ENCODE assay signal across 8 cellular contexts in the genomic region with DNA sequence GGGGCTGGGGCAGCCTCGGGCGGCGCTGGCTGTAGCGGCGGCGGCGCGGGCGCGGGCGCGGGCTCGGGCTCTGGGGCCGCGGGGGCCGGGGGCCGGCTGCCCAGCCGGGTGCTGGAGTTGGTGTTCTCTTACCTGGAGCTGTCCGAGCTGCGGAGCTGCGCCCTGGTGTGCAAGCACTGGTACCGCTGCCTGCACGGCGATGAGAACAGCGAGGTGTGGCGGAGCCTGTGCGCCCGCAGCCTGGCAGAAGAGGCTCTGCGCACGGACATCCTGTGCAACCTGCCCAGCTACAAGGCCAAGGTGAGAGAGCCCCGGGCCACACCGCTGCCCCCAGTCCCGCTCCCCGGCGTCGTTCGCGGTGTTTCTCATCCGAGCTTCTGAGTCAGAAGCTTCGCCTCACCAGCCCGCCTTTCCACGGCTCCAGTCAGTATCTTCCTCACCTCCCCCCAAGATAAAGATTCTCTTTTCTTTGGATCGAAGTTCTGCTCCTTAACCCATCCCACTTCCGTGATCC. TPM values are rescaled to one million over a fixed set of nuclear protein-coding genes. Genes with fewer than 3 reads are reported as not detected.
A peak's percentile ranks its signal among the peaks of the same experiment; 100 is the strongest.
DNase-seq lines count a peak whose midpoint lies in the region; ATAC-seq and TF ChIP-seq lines count a peak whose summit lies in the region.

No MANE protein-coding gene starts in this region.

- peaks cover 44% of the 10 kb centered on the region for H3K4me1 ChIP-seq in CD4-positive, CD25-positive, alpha-beta regulatory T cell (ENCODE audit: control insufficient read depth, insufficient read depth, low read length, poor library complexity, severe bottlenecking)

- H3K9me3 Mint-ChIP-seq in CD4-positive, CD25-positive, alpha-beta regulatory T cell = peaks cover 0 to 2% (median 0%) of the 10 kb centered on the region in 7 donors
- H3K9me3 Mint-ChIP-seq in brain = peaks cover 0 to 5% (median 0%) of the 10 kb centered on the region in 5 experiments

- H3K36me3 Mint-ChIP-seq in CD4-positive, CD25-positive, alpha-beta regulatory T cell = no peaks in the 10 kb centered on the region
- peaks cover 11% of the 10 kb centered on the region for H3K36me3 Mint-ChIP-seq in brain

- H3K4me1 Mint-ChIP-seq in CD4-positive, CD25-positive, alpha-beta regulatory T cell = peaks cover 12 to 52% (median 24%) of the 10 kb centered on the region in 4 donors
- peaks cover 33% of the 10 kb centered on the region for H3K4me1 Mint-ChIP-seq in brain

- no peaks in the 10 kb centered on the region for H3K9me3 ChIP-seq in CD4-positive, CD25-positive, alpha-beta regulatory T cell (ENCODE audit: control insufficient read depth in 2 of 2, low read length in 2 of 2)

- peak overlapping the region; percentile 87 to 94 (median 90) for H3K27ac Mint-ChIP-seq in CD4-positive, CD25-positive, alpha-beta regulatory T cell
- peak overlapping the region; percentile 90 to 97 (median 95) for H3K27ac Mint-ChIP-seq in brain

- peak; percentile 36 to 76 (median 47) for DNase-seq in CD4-positive, CD25-positive, alpha-beta regulatory T cell
- peak in 4 of 5 experiments; percentile 15 to 80 (median 32) for DNase-seq in T-helper 2 cell
- peak; percentile 73 for DNase-seq in islet precursor cell
- peak; percentile 4 to 34 (median 15) for DNase-seq in stimulated activated CD4-positive, alpha-beta T cell treated with anti-CD3 and anti-CD28 coated beads, Interleukin-1b, Interleukin-23, amount 100 ng/mL, for 24 hours (ENCODE audit: low read depth in 4 of 4, low spot score in 1 of 4)
- DNase-seq in NCI-H1930 (lab: John Stamatoyannopoulos, UW) = no peak

- no peaks in the 10 kb centered on the region for H3K27me3 ChIP-seq in CD4-positive, CD25-positive, alpha-beta regulatory T cell (ENCODE audit: control insufficient read depth, insufficient read depth, low read length)

- no peaks in the 10 kb centered on the region for H3K36me3 ChIP-seq in CD4-positive, CD25-positive, alpha-beta regulatory T cell (ENCODE audit: control insufficient read depth, insufficient read depth, low read length)

- H3K4me3 ChIP-seq in CD4-positive, CD25-positive, alpha-beta regulatory T cell (ENCODE audit: low read depth, low read length) = peak overlapping the region; percentile 83

- H3K4me3 Mint-ChIP-seq in CD4-positive, CD25-positive, alpha-beta regulatory T cell = peak overlapping the region; percentile 91 to 99 (median 95)
- H3K4me3 Mint-ChIP-seq in brain = peak overlapping the region; percentile 94 to 99 (median 98)

- peak; percentile 42 to 53 for ATAC-seq in CD4-positive, CD25-positive, alpha-beta regulatory T cell (ENCODE audit: low read depth in 2 of 2)
- ATAC-seq in GM19438 (IDR thresholded peaks at IDR 0.05; ENCODE audit: low read depth, unreplicated experiment) (peak; percentile 33), HG03565 (IDR thresholded peaks at IDR 0.05; ENCODE audit: unreplicated experiment) (peak; percentile 26)

- H3K27ac ChIP-seq in CD4-positive, CD25-positive, alpha-beta regulatory T cell (ENCODE audit: insufficient read depth, low read length, poor library complexity, severe bottlenecking) = peak overlapping the region; percentile 91

- TF ChIP-seq CTCF in brain (conservative IDR thresholded peaks at IDR 0.05) = no peak

- no peaks in the 10 kb centered on the region for H3K27me3 Mint-ChIP-seq in CD4-positive, CD25-positive, alpha-beta regulatory T cell
- H3K27me3 Mint-ChIP-seq in brain = peaks cover 8% of the 10 kb centered on the region

RNA-seq across cellular contexts. Expression of a gene that starts 0.6 kb away (rescaled TPM):
- 9.1 TPM for total RNA-seq in CD4-positive, CD25-positive, alpha-beta regulatory T cell
- polyA plus RNA-seq in CD4-positive, CD25-positive, alpha-beta regulatory T cell = 1 to 10 TPM; 3.2 to 8.2 (median 4.6) TPM
- 10.4 TPM for polyA plus RNA-seq in brain (ENCODE audit: insufficient read depth, low read depth, low replicate concordance)

RNA-seq across cellular contexts. Expression of a gene that starts 0.7 kb away (rescaled TPM):
- 32.3 TPM for total RNA-seq in CD4-positive, CD25-positive, alpha-beta regulatory T cell
- 10 to 100 TPM; 34.0 to 46.0 (median 36.4) TPM for polyA plus RNA-seq in CD4-positive, CD25-positive, alpha-beta regulatory T cell
- polyA plus RNA-seq in brain (ENCODE audit: insufficient read depth, low read depth, low replicate concordance) = 9.8 TPM

RNA-seq across cellular contexts. Expression of a gene that starts 53.9 kb away (rescaled TPM):
- total RNA-seq in CD4-positive, CD25-positive, alpha-beta regulatory T cell = not detected
- not detected for polyA plus RNA-seq in CD4-positive, CD25-positive, alpha-beta regulatory T cell
- not detected for polyA plus RNA-seq in brain (ENCODE audit: insufficient read depth, low read depth, low replicate concordance)

Comparison
In these comparisons a context has a peak if more than half of its experiments do, and no peak if none do; other contexts are left out.
1. DNase-seq: peak in CD4-positive, CD25-positive, alpha-beta regulatory T cell (3 of 3), T-helper 2 cell (4 of 5), islet precursor cell (single experiment) and stimulated activated CD4-positive, alpha-beta T cell treated with anti-CD3 and anti-CD28 coated beads, Interleukin-1b, Interleukin-23, amount 100 ng/mL, for 24 hours (4 of 4); none in NCI-H1930 (0 of 2).
2. Peak in every context shown above with its lines, with median percentiles within 50 percentile points of each other: ATAC-seq.